14 cellular contexts compared by ENCODE assay signal in the genomic region with DNA sequence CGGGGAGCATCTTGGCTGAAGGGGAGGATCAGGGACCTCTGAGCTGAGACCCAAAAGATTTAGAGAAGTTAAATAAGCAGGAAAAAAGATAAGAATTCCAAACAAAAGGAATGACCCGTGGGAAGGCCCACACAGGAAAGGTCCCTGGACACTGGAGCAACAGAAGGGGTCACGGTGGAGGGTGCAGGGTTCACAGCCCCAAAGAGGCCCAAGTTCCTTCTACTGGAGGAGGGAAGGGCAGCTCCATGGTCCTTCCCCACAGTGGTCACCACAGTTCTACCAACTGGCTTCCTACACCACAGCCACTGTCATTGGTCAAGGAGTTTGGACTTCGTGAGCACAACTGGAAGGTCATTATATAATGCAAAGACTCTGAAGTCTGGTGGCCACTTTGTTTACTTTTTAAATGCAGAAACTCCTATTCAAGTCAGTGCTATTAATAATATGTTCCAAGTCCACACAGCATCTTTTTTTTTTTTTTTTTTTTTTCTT. TPM values are rescaled to one million over a fixed set of nuclear protein-coding genes. Genes with fewer than 3 reads are reported as not detected.
DNase-seq lines count a peak whose midpoint lies in the region; ATAC-seq and TF ChIP-seq lines count a peak whose summit lies in the region.
"Had no signal": no experiment of that assay in that cellular context is flagged by ENCODE, and none has a peak within 500 bp of the region (broad histone marks: within the 10 kb centered on the region; RNA-seq: fewer than 3 reads in every experiment).

No MANE protein-coding gene starts in this region.

- ATAC-seq in left cardiac atrium (peak; percentile 9 to 10), HG03520 (IDR thresholded peaks at IDR 0.05; ENCODE audit: unreplicated experiment) (no peak), HG03108 (IDR thresholded peaks at IDR 0.05; ENCODE audit: unreplicated experiment) (no peak)

- H3K27me3 ChIP-seq in esophagus (ENCODE audit: control insufficient read depth in 1 of 2, insufficient read depth in 2 of 2, low read length in 2 of 2), result no peaks in the 10 kb centered on the region
- no peaks in the 10 kb centered on the region for H3K27me3 ChIP-seq in prostate gland (replicated peaks; ENCODE audit: insufficient read depth)
- no peaks in the 10 kb centered on the region for H3K27me3 ChIP-seq in vagina

- H3K4me3 ChIP-seq in esophagus (ENCODE audit: low read depth in 1 of 2, low read length in 2 of 2), result no peak overlapping the region
- no peak overlapping the region for H3K4me3 ChIP-seq in prostate gland
- H3K4me3 ChIP-seq in vagina, result no peak overlapping the region

- H3K27ac ChIP-seq in esophagus (ENCODE audit: low read depth in 2 of 2, low read length in 1 of 2) (peak overlapping the region; percentile 20 to 66), prostate gland (peak overlapping the region; percentile 40 to 55), vagina (peak overlapping the region; percentile 43)

- no peak for TF ChIP-seq POLR2A in prostate gland (IDR thresholded peaks at IDR 0.05)
- no peak for TF ChIP-seq POLR2A in vagina (IDR thresholded peaks at IDR 0.05)

- TF ChIP-seq CTCF in prostate gland (IDR thresholded peaks at IDR 0.05) (no peak), vagina (IDR thresholded peaks at IDR 0.05) (no peak)

- no peaks in the 10 kb centered on the region for H3K9me3 ChIP-seq in esophagus (ENCODE audit: control insufficient read depth in 2 of 2, insufficient read depth in 1 of 2, low read depth in 1 of 2, low read length in 1 of 2)
- no peaks in the 10 kb centered on the region for H3K9me3 ChIP-seq in prostate gland
- H3K9me3 ChIP-seq in vagina, result no peaks in the 10 kb centered on the region

- DNase-seq in left cardiac atrium (no peak), cardiac septum (ENCODE audit: low spot score) (no peak), prostate gland (ENCODE audit: low spot score) (no peak), vagina (ENCODE audit: extremely low spot score in 2 of 2) (no peak), NCI-H1048 (lab: John Stamatoyannopoulos, UW) (no peak)
- DNase-seq: 8988T; activated naive CD4-positive, alpha-beta T cell treated with anti-CD3 and anti-CD28 coated beads, Interleukin-2, amount 10 ng/mL, durations not matched to agents 7 days and 5 days; activated T-cell treated with anti-CD3 and anti-CD28 coated beads for 4 hours; CD4-positive, CD25-positive, alpha-beta regulatory T cell; effector memory CD4-positive, alpha-beta T cell; PC-3 had no signal

- intact Hi-C loops in left cardiac atrium (cut with DNase I), result no loop called here
- intact Hi-C loops in cardiac septum (cut with DNase I), result no loop called here
- intact Hi-C loops in prostate gland (cut with DNase I), result no loop called here
- intact Hi-C loops in vagina (cut with DNase I), result no loop called here

- 69 to 73% methylated on average over 4 of the region's 4 CpGs for WGBS in esophagus, 2 donors
- WGBS in prostate gland, result 71% methylated on average over 4 of the region's 4 CpGs

- H3K36me3 ChIP-seq in esophagus (ENCODE audit: control insufficient read depth in 2 of 2, insufficient read depth in 2 of 2, low read length in 1 of 2) (peaks cover 0 to 2% of the 10 kb centered on the region in 2 donors), prostate gland (no peaks in the 10 kb centered on the region), vagina (no peaks in the 10 kb centered on the region)

- H3K4me1 ChIP-seq in esophagus (ENCODE audit: control insufficient read depth in 2 of 2, insufficient read depth in 2 of 2, low read length in 1 of 2) (peaks cover 13 to 19% of the 10 kb centered on the region in 2 donors), prostate gland (replicated peaks) (no peaks in the 10 kb centered on the region), vagina (peaks cover 52% of the 10 kb centered on the region)

RNA-seq across cellular contexts. Expression of gene C2CD2, which starts 5.4 kb away (rescaled TPM):
- 10 to 100 TPM; 16.2 to 17.1 TPM for total RNA-seq in left cardiac atrium
- 7.7 TPM for total RNA-seq in cardiac septum
- polyA plus RNA-seq in esophagus, result 10 to 100 TPM in 1 of 2 donors, 1 to 10 TPM in 1; 7.9 to 11.0 TPM
- 10 to 100 TPM; 27.3 to 30.5 TPM for total RNA-seq in prostate gland
- 36.1 TPM for total RNA-seq in vagina

Comparison
In these comparisons a context has a peak if more than half of its experiments do, and no peak if none do; other contexts are left out.
1. ATAC-seq: peak in left cardiac atrium (2 of 2); none in HG03520 (single experiment) and HG03108 (single experiment).
2. Peak in every context shown above with its lines, with median percentiles within 50 percentile points of each other: H3K27ac ChIP-seq.